In the genomic region with DNA sequence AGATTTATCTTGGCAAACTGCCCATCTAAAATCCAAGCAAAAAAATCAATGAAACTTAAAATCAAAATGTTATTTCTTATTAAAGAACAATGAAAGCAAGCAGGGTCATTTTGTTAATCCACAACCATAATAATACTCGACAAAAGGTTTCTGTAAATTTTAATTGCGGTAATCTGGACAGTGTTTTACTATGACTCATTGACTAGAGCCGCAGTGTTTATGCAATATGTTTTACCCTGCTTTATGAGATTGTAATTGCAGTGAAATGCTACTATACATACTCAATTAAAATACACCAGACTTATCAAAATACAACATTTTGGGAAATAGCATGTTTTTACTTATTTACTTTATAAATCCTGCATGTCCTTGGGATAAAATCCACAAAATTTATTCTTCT, we compare ENCODE assay signal across 25 cellular contexts. TPM values are rescaled to one million over a fixed set of nuclear protein-coding genes. Genes with fewer than 3 reads are reported as not detected.
DNase-seq lines count a peak whose midpoint lies in the region; ATAC-seq and TF ChIP-seq lines count a peak whose summit lies in the region.
"Had no signal": no experiment of that assay in that cellular context is flagged by ENCODE, and none has a peak within 500 bp of the region (broad histone marks: within the 10 kb centered on the region; RNA-seq: fewer than 3 reads in every experiment).

No MANE protein-coding gene starts in this region.

- no peaks in the 10 kb centered on the region for H3K4me1 Mint-ChIP-seq in stimulated activated naive CD8-positive, alpha-beta T cell treated with anti-CD3 and anti-CD28 coated beads, Interleukin-15, amount 100 ng/mL, for 72 hours
- H3K4me1 Mint-ChIP-seq: activated CD4-positive, alpha-beta T cell treated with anti-CD3 and anti-CD28 coated beads, Interleukin-2, amount 10 ng/mL, durations not matched to agents 7 days and 5 days; memory B cell had no signal

- H3K4me1 ChIP-seq in HEK293 (ENCODE audit: control insufficient read depth, insufficient read depth, low read length), result peaks cover 28% of the 10 kb centered on the region
- H3K4me1 ChIP-seq: gastrocnemius medialis, vagina had no signal

- TF ChIP-seq CTCF in HEK293 (tag by site-specific recombination; IDR thresholded peaks at IDR 0.05) (no peak), fibroblast of the aortic adventitia (IDR thresholded peaks at IDR 0.05; ENCODE audit: insufficient read depth, low read length) (no peak)

- H3K4me3 ChIP-seq in HEK293 (ENCODE audit: low read depth, low read length) (no peak overlapping the region), fibroblast of the aortic adventitia (ENCODE audit: low read depth, low read length) (no peak overlapping the region)
- H3K4me3 ChIP-seq: gastrocnemius medialis, ovary, vagina had no signal

- no peaks in the 10 kb centered on the region for H3K9me3 Mint-ChIP-seq in stimulated activated naive CD8-positive, alpha-beta T cell treated with anti-CD3 and anti-CD28 coated beads, Interleukin-15, amount 100 ng/mL, for 72 hours
- H3K9me3 Mint-ChIP-seq: activated CD4-positive, alpha-beta T cell treated with anti-CD3 and anti-CD28 coated beads, Interleukin-2, amount 10 ng/mL, durations not matched to agents 7 days and 5 days; memory B cell; naive B cell; T-helper 1 cell treated with Interleukin-12 subunit alpha and Interleukin-12 subunit beta and Interleukin-4 antibody, amounts not matched to agents 30 μg/mL and 1 μg/mL, for 36 hours had no signal

- H3K4me3 Mint-ChIP-seq in stimulated activated naive CD8-positive, alpha-beta T cell treated with anti-CD3 and anti-CD28 coated beads, Interleukin-15, amount 100 ng/mL, for 72 hours, result no peak overlapping the region
- H3K4me3 Mint-ChIP-seq: activated CD4-positive, alpha-beta T cell treated with anti-CD3 and anti-CD28 coated beads, Interleukin-2, amount 10 ng/mL, durations not matched to agents 7 days and 5 days; memory B cell; T-helper 1 cell treated with Interleukin-12 subunit alpha and Interleukin-12 subunit beta and Interleukin-4 antibody, amounts not matched to agents 30 μg/mL and 1 μg/mL, for 36 hours had no signal

- H3K36me3 ChIP-seq in HEK293 (ENCODE audit: control insufficient read depth in 2 of 2, insufficient read depth in 1 of 2, low read length in 2 of 2), result no peaks in the 10 kb centered on the region
- H3K36me3 ChIP-seq: gastrocnemius medialis, ovary, vagina had no signal

- peaks cover 32% of the 10 kb centered on the region for H3K27me3 Mint-ChIP-seq in stimulated activated naive CD8-positive, alpha-beta T cell treated with anti-CD3 and anti-CD28 coated beads, Interleukin-15, amount 100 ng/mL, for 72 hours

- no peaks in the 10 kb centered on the region for H3K9me3 ChIP-seq in HEK293 (ENCODE audit: control insufficient read depth, insufficient read depth, low read depth, low read length)
- H3K9me3 ChIP-seq: gastrocnemius medialis, ovary, vagina had no signal

- no peak for ATAC-seq in stimulated activated naive CD8-positive, alpha-beta T cell treated with anti-CD3 and anti-CD28 coated beads, Interleukin-15, amount 100 ng/mL, for 72 hours
- no peak for ATAC-seq in HG02678 (IDR thresholded peaks at IDR 0.05; ENCODE audit: unreplicated experiment)
- ATAC-seq: gastrocnemius medialis, sciatic nerve had no signal

- POLR2A ChIA-PET in HEK293 (lab: Yijun Ruan, JAX), result interaction anchor here (0.7 kb wide), 1 partner anchor 13 kb away, joined by 4 read pairs; a partner anchor contains a TSS

- no peak overlapping the region for H3K27ac ChIP-seq in HEK293 (ENCODE audit: extremely low read depth, low read depth, low read length)
- H3K27ac ChIP-seq: C4-2B, gastrocnemius medialis, ovary, vagina had no signal

- no peak overlapping the region for H3K27ac Mint-ChIP-seq in stimulated activated naive CD8-positive, alpha-beta T cell treated with anti-CD3 and anti-CD28 coated beads, Interleukin-15, amount 100 ng/mL, for 72 hours
- H3K27ac Mint-ChIP-seq: activated CD4-positive, alpha-beta T cell treated with anti-CD3 and anti-CD28 coated beads, Interleukin-2, amount 10 ng/mL, durations not matched to agents 7 days and 5 days; memory B cell; naive B cell; T-helper 1 cell treated with Interleukin-12 subunit alpha and Interleukin-12 subunit beta and Interleukin-4 antibody, amounts not matched to agents 30 μg/mL and 1 μg/mL, for 36 hours had no signal

- peak; percentile 45 for DNase-seq in AG08395 (ENCODE audit: low spot score)
- DNase-seq in amniotic epithelial cell (ENCODE audit: low read depth), result peak; percentile 60
- peak; percentile 27 for DNase-seq in fibroblast of the aortic adventitia (ENCODE audit: low read depth)
- DNase-seq in activated CD4-positive, alpha-beta T cell treated with anti-CD3 and anti-CD28 coated beads for 48 hours, result no peak
- no peak for DNase-seq in stimulated activated naive CD8-positive, alpha-beta T cell treated with anti-CD3 and anti-CD28 coated beads, Interleukin-15, amount 100 ng/mL, for 72 hours
- DNase-seq in OCI-M2 (lab: John Stamatoyannopoulos, UW; ENCODE audit: unreplicated experiment), result no peak
- DNase-seq: activated CD4-positive, alpha-beta T cell treated with anti-CD3 and anti-CD28 coated beads, Interleukin-2, amount 10 ng/mL, durations not matched to agents 7 days and 5 days; activated CD8-positive, alpha-beta memory T cell treated with anti-CD3 and anti-CD28 coated beads, Interleukin-2, amount 50 U/mL, for 4 hours; activated effector memory CD4-positive, alpha-beta T cell treated with Interleukin-2 at 50 U/mL for 16 hours; dermis blood vessel endothelial cell; gastrocnemius medialis; GDM1; naive B cell; NCI-H1436; NCI-H526 treated with DMSO at 0.1 percent for 48 hours; ovary had no signal

- CTCF ChIA-PET in HEK293 (lab: Yijun Ruan, JAX), result interaction anchor here (0.6 to 1.5 kb wide), 5 partner anchors 11 to 210 kb away, joined by 3 to 8 read pairs (median 4); no protein-coding TSS in a partner anchor

TF ChIP-seq in HEK293, 187 proteins besides CTCF, POLR2A, EP300 and RAD21 (continues in another document):
- TF ChIP-seq ZEB2 (tag by site-specific recombination; IDR thresholded peaks at IDR 0.05) (peak; percentile 75; the same call in 1 of the 2 replicates), ZNF366 (tag by site-specific recombination; conservative IDR thresholded peaks at IDR 0.05) (peak; percentile 58; the same call in 1 of the 2 replicates), KLF10 (tag by site-specific recombination; IDR thresholded peaks at IDR 0.05) (peak; percentile 29; the same call in 1 of the 2 replicates), KLF8 (tag by site-specific recombination; IDR thresholded peaks at IDR 0.05) (0 out of 2 replicates have a peak, but pooled peaks have one; percentile 29), ZBTB20 (tag by site-specific recombination; IDR thresholded peaks at IDR 0.05) (no peak), ZNF561 (tag by site-specific recombination; IDR thresholded peaks at IDR 0.05; ENCODE audit: borderline replicate concordance) (peak; percentile 32; the same call in 1 of the 2 replicates), FEZF1 (tag by site-specific recombination; IDR thresholded peaks at IDR 0.05) (peak; percentile 77), ZNF350 (tag by site-specific recombination; IDR thresholded peaks at IDR 0.05) (no peak), ZFHX2 (tag by site-specific recombination; conservative IDR thresholded peaks at IDR 0.05) (no peak), WT1 (tag by site-specific recombination; IDR thresholded peaks at IDR 0.05) (peak; percentile 45; the same call in 1 of the 2 replicates), ZNF626 (tag by site-specific recombination; IDR thresholded peaks at IDR 0.05) (0 out of 2 replicates have a peak, but pooled peaks have one; percentile 57), HOXD13 (CRISPR knock-in tag; IDR thresholded peaks at IDR 0.05; ENCODE audit: borderline replicate concordance) (no peak), ZXDB (tag by site-specific recombination; IDR thresholded peaks at IDR 0.05) (peak; percentile 66; the same call in 1 of the 2 replicates), OSR2 (tag by site-specific recombination; IDR thresholded peaks at IDR 0.05) (peak; percentile 86), ZNF843 (tag by site-specific recombination; IDR thresholded peaks at IDR 0.05) (peak; percentile 81)
- TF ChIP-seq, protein P1, sequence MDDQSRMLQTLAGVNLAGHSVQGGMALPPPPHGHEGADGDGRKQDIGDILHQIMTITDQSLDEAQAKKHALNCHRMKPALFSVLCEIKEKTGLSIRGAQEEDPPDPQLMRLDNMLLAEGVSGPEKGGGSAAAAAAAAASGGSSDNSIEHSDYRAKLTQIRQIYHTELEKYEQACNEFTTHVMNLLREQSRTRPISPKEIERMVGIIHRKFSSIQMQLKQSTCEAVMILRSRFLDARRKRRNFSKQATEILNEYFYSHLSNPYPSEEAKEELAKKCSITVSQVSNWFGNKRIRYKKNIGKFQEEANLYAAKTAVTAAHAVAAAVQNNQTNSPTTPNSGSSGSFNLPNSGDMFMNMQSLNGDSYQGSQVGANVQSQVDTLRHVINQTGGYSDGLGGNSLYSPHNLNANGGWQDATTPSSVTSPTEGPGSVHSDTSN (CRISPR knock-in tag; IDR thresholded peaks at IDR 0.05), result no peak
- TF ChIP-seq, protein P2, sequence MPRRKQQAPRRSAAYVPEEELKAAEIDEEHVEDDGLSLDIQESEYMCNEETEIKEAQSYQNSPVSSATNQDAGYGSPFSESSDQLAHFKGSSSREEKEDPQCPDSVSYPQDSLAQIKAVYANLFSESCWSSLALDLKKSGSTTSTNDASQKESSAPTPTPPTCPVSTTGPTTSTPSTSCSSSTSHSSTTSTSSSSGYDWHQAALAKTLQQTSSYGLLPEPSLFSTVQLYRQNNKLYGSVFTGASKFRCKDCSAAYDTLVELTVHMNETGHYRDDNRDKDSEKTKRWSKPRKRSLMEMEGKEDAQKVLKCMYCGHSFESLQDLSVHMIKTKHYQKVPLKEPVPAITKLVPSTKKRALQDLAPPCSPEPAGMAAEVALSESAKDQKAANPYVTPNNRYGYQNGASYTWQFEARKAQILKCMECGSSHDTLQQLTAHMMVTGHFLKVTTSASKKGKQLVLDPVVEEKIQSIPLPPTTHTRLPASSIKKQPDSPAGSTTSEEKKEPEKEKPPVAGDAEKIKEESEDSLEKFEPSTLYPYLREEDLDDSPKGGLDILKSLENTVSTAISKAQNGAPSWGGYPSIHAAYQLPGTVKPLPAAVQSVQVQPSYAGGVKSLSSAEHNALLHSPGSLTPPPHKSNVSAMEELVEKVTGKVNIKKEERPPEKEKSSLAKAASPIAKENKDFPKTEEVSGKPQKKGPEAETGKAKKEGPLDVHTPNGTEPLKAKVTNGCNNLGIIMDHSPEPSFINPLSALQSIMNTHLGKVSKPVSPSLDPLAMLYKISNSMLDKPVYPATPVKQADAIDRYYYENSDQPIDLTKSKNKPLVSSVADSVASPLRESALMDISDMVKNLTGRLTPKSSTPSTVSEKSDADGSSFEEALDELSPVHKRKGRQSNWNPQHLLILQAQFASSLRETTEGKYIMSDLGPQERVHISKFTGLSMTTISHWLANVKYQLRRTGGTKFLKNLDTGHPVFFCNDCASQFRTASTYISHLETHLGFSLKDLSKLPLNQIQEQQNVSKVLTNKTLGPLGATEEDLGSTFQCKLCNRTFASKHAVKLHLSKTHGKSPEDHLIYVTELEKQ (tag by site-specific recombination; IDR thresholded peaks at IDR 0.05; ENCODE audit: borderline replicate concordance), result peak; percentile 60; the same call in 1 of the 2 replicates

RNA-seq across cellular contexts. Expression of a gene that starts 12.9 kb away (rescaled TPM):
- 7.8 TPM in 1 of 2 replicates, not detected in the other for total RNA-seq in fibroblast of the aortic adventitia (ENCODE audit: low replicate concordance)
- total RNA-seq: activated CD4-positive, alpha-beta T cell treated with anti-CD3 and anti-CD28 coated beads, Interleukin-2, amount 10 ng/mL, durations not matched to agents 7 days and 5 days; dermis blood vessel endothelial cell; endothelial cell of umbilical vein; kidney epithelial cell had no signal

Comparison
In these comparisons a context has a peak if more than half of its experiments do, and no peak if none do; other contexts are left out.
1. DNase-seq: peak in AG08395 (single experiment), amniotic epithelial cell (single experiment) and fibroblast of the aortic adventitia (single experiment); none in activated CD4-positive, alpha-beta T cell treated with anti-CD3 and anti-CD28 coated beads for 48 hours (single experiment), stimulated activated naive CD8-positive, alpha-beta T cell treated with anti-CD3 and anti-CD28 coated beads, Interleukin-15, amount 100 ng/mL, for 72 hours (0 of 2) and OCI-M2 (single experiment).